Comparison of ENCODE assay signal across 17 cellular contexts in the genomic region with DNA sequence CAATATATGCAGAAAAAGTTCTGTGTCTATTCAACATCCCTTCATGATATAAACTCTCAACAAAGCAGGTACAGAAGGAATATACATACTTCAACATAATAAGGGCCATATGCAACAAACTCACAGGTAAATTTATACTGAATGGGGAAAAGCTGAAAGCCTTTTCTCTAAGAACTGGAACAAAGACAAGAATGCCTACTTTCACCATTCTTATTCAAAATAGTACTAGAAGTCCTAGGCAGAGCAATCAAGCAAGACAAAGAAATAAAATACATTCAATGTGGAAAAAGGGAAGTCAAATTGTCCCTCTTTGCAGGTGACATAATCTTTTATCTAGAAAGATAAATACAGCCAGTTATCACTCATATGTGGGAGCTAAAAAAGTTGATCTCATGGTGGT.
DNase-seq lines count a peak whose midpoint lies in the region; ATAC-seq, FAIRE-seq and TF ChIP-seq lines count a peak whose summit lies in the region.
"Had no signal": no experiment of that assay in that cellular context is flagged by ENCODE, and none has a peak within 500 bp of the region (broad histone marks: within the 10 kb centered on the region; RNA-seq: fewer than 3 reads in every experiment).

No MANE protein-coding gene starts in this region.

- no peaks in the 10 kb centered on the region for H3K27me3 ChIP-seq in GM23338 (ENCODE audit: insufficient read depth)
- no peaks in the 10 kb centered on the region for H3K27me3 ChIP-seq in HUES48 (ENCODE audit: control insufficient read depth, insufficient read depth, low read length)
- no peaks in the 10 kb centered on the region for H3K27me3 ChIP-seq in H1 (replicated peaks in 1 of 4; ENCODE audit: control insufficient read depth in 3 of 4, extremely low read depth in 1 of 4, insufficient read depth in 3 of 4, low read length in 3 of 4)
- no peaks in the 10 kb centered on the region for H3K27me3 ChIP-seq in right lobe of liver

- no peak for TF ChIP-seq RAD21 in H1 (IDR thresholded peaks at IDR 0.05 in 1 of 2, conservative IDR thresholded peaks at IDR 0.05 in 1 of 2; ENCODE audit: low read depth in 2 of 2, low read length in 2 of 2)

- no peak overlapping the region for H2BK15ac ChIP-seq in H1 (ENCODE audit: low read length)

- FAIRE-seq in H1 (lab: Jason Lieb, UNC) = no peak
- FAIRE-seq: GM12891, GM18507 had no signal

- H4K91ac ChIP-seq in H1 (replicated peaks; ENCODE audit: insufficient read length, low read length) = no peak overlapping the region

- peaks cover 37% of the 10 kb centered on the region for H3K4me1 Mint-ChIP-seq in GM23338

- H2BK5ac ChIP-seq in H1 (ENCODE audit: low read depth, low read length) = no peak overlapping the region

- H2BK12ac ChIP-seq in H1 (ENCODE audit: low read depth, low read length) = no peak overlapping the region

- no peaks in the 10 kb centered on the region; the same call in 1 of the 2 replicates for H3K23me2 ChIP-seq in H1 (ENCODE audit: low read depth, low read length)

- no peak overlapping the region for H2BK20ac ChIP-seq in H1 (ENCODE audit: low read length)

- CTCF ChIA-PET in H1 (lab: Charles Lee; ENCODE audit: partially characterized antibody) = interaction anchor here (0.7 to 1.4 kb wide), 4 partner anchors 8 to 458 kb away, joined by 3 to 8 read pairs (median 4); no protein-coding TSS in a partner anchor

- no peak for TF ChIP-seq POLR2A in H1 (IDR thresholded peaks at IDR 0.05; ENCODE audit: control extremely low read depth in 1 of 2, low read depth in 2 of 2, low read length in 2 of 2)
- no peak for TF ChIP-seq POLR2A in right lobe of liver (IDR thresholded peaks at IDR 0.05)

- POLR2A ChIA-PET in H1 (lab: Charles Lee; ENCODE audit: partially characterized antibody) = no interaction called here

- no peak overlapping the region for H3K56ac ChIP-seq in H1 (replicated peaks; ENCODE audit: insufficient read length, low read depth, low read length)

- 0 out of 2 replicates have a peak overlapping the region, but pooled peaks have one; percentile 17 for H3K4me2 ChIP-seq in GM23338
- H3K4me2 ChIP-seq in H1 (ENCODE audit: insufficient read depth in 1 of 2, low read depth in 2 of 2, low read length in 2 of 2) = peak overlapping the region in 1 of 2 experiments; percentile 25; a peak in 1 of 4 replicates

- intact Hi-C loops in mucosa of descending colon (cut with DNase I, micrococcal nuclease) (loop anchor here in 1 of 2 donors (10.0 kb wide), 1 partner anchor 255 kb away; no protein-coding TSS in a partner anchor), right lobe of liver (cut with DNase I) (no loop called here)

- TF ChIP-seq CTCF in GM23338 (conservative IDR thresholded peaks at IDR 0.05; ENCODE audit: low read depth in 2 of 2) = no peak
- TF ChIP-seq CTCF in H1 (IDR thresholded peaks at IDR 0.05; ENCODE audit: control extremely low read depth in 1 of 3, insufficient read depth in 1 of 3, low read depth in 1 of 3, low read length in 3 of 3) = no peak
- TF ChIP-seq CTCF in mucosa of descending colon (IDR thresholded peaks at IDR 0.05) = no peak
- no peak for TF ChIP-seq CTCF in right lobe of liver (IDR thresholded peaks at IDR 0.05)

- H3K18ac ChIP-seq in H1 (ENCODE audit: extremely low read depth, low read length) = no peak overlapping the region

- H4K8ac ChIP-seq in H1 (ENCODE audit: extremely low read depth, insufficient read depth, low read length) = no peak overlapping the region

- no peak overlapping the region for H3K9ac ChIP-seq in HUES48 (ENCODE audit: low read depth, low read length)
- no peak overlapping the region for H3K9ac ChIP-seq in H1 (replicated peaks in 1 of 4; ENCODE audit: extremely low read depth in 1 of 4, low read depth in 3 of 4, low read length in 3 of 4)

- H3K79me1 ChIP-seq in H1 (ENCODE audit: low read depth, low read length) = no peaks in the 10 kb centered on the region

- H3K9me3 ChIP-seq in HUES48 (ENCODE audit: control insufficient read depth, insufficient read depth, low read length) (0 out of 2 replicates have a peak, but pooled peaks cover 8% of the 10 kb centered on the region), H1 (ENCODE audit: insufficient read depth in 2 of 2, low read depth in 1 of 2, low read length in 1 of 2) (0 out of 4 replicates have a peak, but pooled peaks cover 0 to 2% of the 10 kb centered on the region in 2 experiments), mucosa of descending colon (peaks cover 8% of the 10 kb centered on the region), right lobe of liver (no peaks in the 10 kb centered on the region)
- H3K9me3 ChIP-seq: Caco-2, HAP-1 had no signal

- H3K9me2 ChIP-seq in GM23338 (ENCODE audit: insufficient read depth) = 0 out of 2 replicates have a peak, but pooled peaks cover 5% of the 10 kb centered on the region

- H3K27ac Mint-ChIP-seq in GM23338 = peak overlapping the region; percentile 41
- H3K27ac Mint-ChIP-seq: CD4-positive, alpha-beta memory T cell had no signal

- no peak overlapping the region for H4K5ac ChIP-seq in H1 (ENCODE audit: insufficient read length, low read depth, low read length)

- no peak for TF ChIP-seq EP300 in H1 (IDR thresholded peaks at IDR 0.05; ENCODE audit: borderline replicate concordance in 1 of 2, low read depth in 2 of 2, low read length in 2 of 2)

- H3K4me3 Mint-ChIP-seq in GM23338 = no peak overlapping the region
- H3K4me3 Mint-ChIP-seq: CD4-positive, alpha-beta memory T cell had no signal

- H4K20me1 ChIP-seq in GM23338 (replicated peaks; ENCODE audit: insufficient read depth) (no peaks in the 10 kb centered on the region), H1 (replicated peaks in 1 of 2; ENCODE audit: control insufficient read depth in 1 of 2, insufficient read depth in 2 of 2, low read length in 2 of 2) (no peaks in the 10 kb centered on the region)

- no peak overlapping the region for H3K4ac ChIP-seq in H1 (replicated peaks; ENCODE audit: insufficient read length, low read depth, low read length)

- no peak overlapping the region for H3K14ac ChIP-seq in H1 (ENCODE audit: insufficient read length)

- H3K27me3 Mint-ChIP-seq in GM23338 (ENCODE audit: insufficient read depth, low read depth, poor library complexity) = peaks cover 3% of the 10 kb centered on the region
- H3K27me3 Mint-ChIP-seq: CD4-positive, alpha-beta memory T cell had no signal

- H3K23ac ChIP-seq in H1 (ENCODE audit: insufficient read length) = no peak overlapping the region

- ATAC-seq in GM23338 = peak; percentile 75
- no peak for ATAC-seq in mucosa of descending colon
- no peak for ATAC-seq in HG03097 (IDR thresholded peaks at IDR 0.05; ENCODE audit: low FRiP score, unreplicated experiment)
- ATAC-seq in right lobe of liver = no peak

- peaks cover 24% of the 10 kb centered on the region for H3K79me2 ChIP-seq in GM23338 (replicated peaks; ENCODE audit: insufficient read depth)
- peaks cover 0 to 2% of the 10 kb centered on the region in 2 experiments; a peak in 1 of 4 replicates for H3K79me2 ChIP-seq in H1 (ENCODE audit: control insufficient read depth in 1 of 2, insufficient read depth in 2 of 2, low read length in 2 of 2)

- H3K36me3 ChIP-seq in GM23338 (ENCODE audit: insufficient read depth) = peaks cover 3% of the 10 kb centered on the region; the same call in 1 of the 2 replicates
- peaks cover 11% of the 10 kb centered on the region for H3K36me3 ChIP-seq in HUES48 (ENCODE audit: control insufficient read depth, insufficient read depth, low read length)
- peaks cover 0 to 14% (median 3%) of the 10 kb centered on the region in 4 experiments; a peak in 3 of 8 replicates for H3K36me3 ChIP-seq in H1 (ENCODE audit: control insufficient read depth in 2 of 4, insufficient read depth in 4 of 4, low read length in 3 of 4)
- H3K36me3 ChIP-seq in mucosa of descending colon (ENCODE audit: low read depth) = no peaks in the 10 kb centered on the region
- no peaks in the 10 kb centered on the region for H3K36me3 ChIP-seq in right lobe of liver
- H3K36me3 ChIP-seq: HAP-1 had no signal

- H2AK5ac ChIP-seq in H1 (ENCODE audit: low read depth, low read length) = no peak overlapping the region

- H3K4me3 ChIP-seq in GM23338 = no peak overlapping the region
- no peak overlapping the region for H3K4me3 ChIP-seq in HUES48 (ENCODE audit: low read depth, low read length)
- peak overlapping the region in 1 of 4 experiments; percentile 13; a peak in 2 of 8 replicates for H3K4me3 ChIP-seq in H1 (ENCODE audit: extremely low read depth in 1 of 4, insufficient read depth in 2 of 4, low read depth in 3 of 4, low read length in 4 of 4)
- H3K4me3 ChIP-seq in mucosa of descending colon = no peak overlapping the region
- no peak overlapping the region for H3K4me3 ChIP-seq in right lobe of liver
- H3K4me3 ChIP-seq: HAP-1 had no signal

- H3F3A ChIP-seq in GM23338 (replicated peaks; ENCODE audit: low read depth) = no peaks in the 10 kb centered on the region

- no peak overlapping the region for H2AFZ ChIP-seq in GM23338
- no peak overlapping the region for H2AFZ ChIP-seq in H1 (ENCODE audit: low read length)

- H3K4me1 ChIP-seq in GM23338 (ENCODE audit: insufficient read depth) (peaks cover 26% of the 10 kb centered on the region), HUES48 (ENCODE audit: control insufficient read depth, insufficient read depth, low read length) (peaks cover 36% of the 10 kb centered on the region), H1 (replicated peaks in 1 of 4; ENCODE audit: control insufficient read depth in 3 of 4, insufficient read depth in 4 of 4, low read length in 3 of 4) (peaks cover 0 to 3% (median 1%) of the 10 kb centered on the region in 4 experiments; a peak in 4 of 7 replicates), mucosa of descending colon (ENCODE audit: low read depth) (no peaks in the 10 kb centered on the region), right lobe of liver (peaks cover 0 to 9% (median under 1%) of the 10 kb centered on the region in 4 donors)
- H3K4me1 ChIP-seq: Caco-2, HAP-1 had no signal

- no peak overlapping the region for H2BK120ac ChIP-seq in H1 (replicated peaks; ENCODE audit: low read depth, low read length)

- peak; percentile 69 for DNase-seq in GM23338 (ENCODE audit: low spot score)
- peak; percentile 6 for DNase-seq in OCI-M1 (lab: John Stamatoyannopoulos, UW)
- DNase-seq in H1 (ENCODE audit: low read depth in 1 of 2, low spot score in 2 of 2) = no peak
- DNase-seq in mucosa of descending colon = no peak
- DNase-seq in right lobe of liver = no peak
- DNase-seq in DMS 273 treated with DMSO at 0.1 percent for 48 hours (lab: John Stamatoyannopoulos, UW) = no peak
- DNase-seq: C1 segment of cervical spinal cord; Caco-2; CD4-positive, alpha-beta memory T cell; DMS53; DMS79 treated with DMSO at 0.1 percent for 48 hours; GF-D8 had no signal

- H3K27ac ChIP-seq in GM23338 (ENCODE audit: low read depth) (peak overlapping the region; percentile 51), HUES48 (ENCODE audit: low read depth, low read length) (peak overlapping the region; percentile 50), H1 (ENCODE audit: low read depth, low read length) (no peak overlapping the region), right lobe of liver (no peak overlapping the region)

- H3K9me3 Mint-ChIP-seq in GM23338 = peaks cover 25% of the 10 kb centered on the region

- H3K36me3 Mint-ChIP-seq in GM23338 (ENCODE audit: low read depth) = peaks cover 55% of the 10 kb centered on the region

TF ChIP-seq in H1, 55 proteins besides CTCF, POLR2A, EP300 and RAD21 (continues in another document):
- TF ChIP-seq TEAD4 (IDR thresholded peaks at IDR 0.05; ENCODE audit: low read depth, low read length) (peak; percentile 49; the same call in 1 of the 2 replicates), ZNF274 (IDR thresholded peaks at IDR 0.05; ENCODE audit: borderline replicate concordance, extremely low read depth, low read length) (no peak)

Comparison
In these comparisons a context has a peak if more than half of its experiments do, and no peak if none do; other contexts are left out.
1. DNase-seq: peak in GM23338 (single experiment) and OCI-M1 (single experiment); none in H1 (0 of 2), mucosa of descending colon (0 of 3), right lobe of liver (0 of 3) and DMS 273 treated with DMSO at 0.1 percent for 48 hours (single experiment).
2. H3K27ac ChIP-seq: peak in GM23338 (single experiment) and HUES48 (single experiment); none in H1 (single experiment) and right lobe of liver (0 of 3).